9 cellular contexts compared by ENCODE assay signal in the genomic region with DNA sequence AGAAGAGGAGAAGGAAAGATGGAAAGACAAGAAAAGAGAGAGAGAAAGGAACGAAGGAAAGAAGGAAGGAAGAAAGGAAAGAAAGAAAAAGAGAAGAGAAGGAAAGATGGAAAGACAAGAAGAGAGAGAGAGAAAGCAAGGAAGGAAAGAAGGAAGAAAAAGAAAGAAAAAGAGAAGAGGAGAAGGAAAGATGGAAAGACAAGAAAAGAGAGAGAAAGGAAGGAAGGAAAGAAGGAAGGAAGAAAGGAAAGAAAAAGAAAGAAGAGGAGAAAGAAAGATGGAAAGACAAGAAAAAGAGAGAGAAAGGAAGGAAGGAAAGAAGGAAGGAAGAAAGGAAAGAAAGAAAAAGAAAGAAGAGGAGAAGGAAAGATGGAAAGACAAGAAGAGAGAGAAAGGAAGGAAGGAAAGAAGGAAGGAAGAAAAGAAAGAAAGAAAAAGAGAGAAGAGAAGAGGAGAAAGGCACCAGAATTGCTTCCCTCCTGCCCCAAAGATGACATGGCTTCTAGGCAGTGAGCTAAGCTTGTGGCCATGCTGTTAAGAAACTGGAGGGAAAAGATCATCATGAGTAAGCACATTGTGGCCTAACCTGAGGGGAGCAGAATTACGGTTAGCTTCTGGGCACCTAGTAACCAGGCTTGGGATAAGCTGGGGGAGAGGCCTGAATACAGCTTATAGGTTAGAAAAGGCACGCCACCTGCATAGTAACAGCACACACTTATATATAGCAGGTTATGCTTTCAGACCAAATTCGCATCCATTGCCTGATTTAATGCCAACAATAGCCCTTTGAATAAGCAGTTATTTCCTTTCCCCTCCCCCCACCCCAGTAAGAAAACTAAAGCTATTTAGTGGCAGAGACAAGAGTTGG. TPM values are rescaled to one million over a fixed set of nuclear protein-coding genes. Genes with fewer than 3 reads are reported as not detected.
A peak's percentile ranks its signal among the peaks of the same experiment; 100 is the strongest.
DNase-seq lines count a peak whose midpoint lies in the region; ATAC-seq, FAIRE-seq and TF ChIP-seq lines count a peak whose summit lies in the region.
"Had no signal": no experiment of that assay in that cellular context is flagged by ENCODE, and none has a peak within 500 bp of the region (broad histone marks: within the 10 kb centered on the region; RNA-seq: fewer than 3 reads in every experiment).

No MANE protein-coding gene starts in this region.

- intact Hi-C loops in lower leg skin (cut with DNase I; ENCODE audit: low total_unique reads) = no loop called here
- intact Hi-C loops in left colon (cut with DNase I, micrococcal nuclease) = no loop called here

- TF ChIP-seq CTCF in A549 (IDR thresholded peaks at IDR 0.05) = no peak
- TF ChIP-seq CTCF in tibial nerve (IDR thresholded peaks at IDR 0.05) = no peak
- no peak for TF ChIP-seq CTCF in lower leg skin (IDR thresholded peaks at IDR 0.05)

- peak in 1 of 2 experiments; percentile 75 for DNase-seq in A549 (ENCODE audit: low read depth in 1 of 2, low spot score in 1 of 2)
- DNase-seq in H4 (ENCODE audit: low spot score) = peak; percentile 86
- DNase-seq in SK-N-MC (ENCODE audit: low read depth, low spot score) = no peak
- DNase-seq in tibial nerve (ENCODE audit: low spot score in 2 of 2) = no peak
- no peak for DNase-seq in lower leg skin (ENCODE audit: low spot score in 2 of 2)
- DNase-seq in left colon = no peak

- no peak overlapping the region for H3K9ac ChIP-seq in SK-N-MC (ENCODE audit: insufficient read length)

- CTCF ChIA-PET in A549 (lab: Yijun Ruan, JAX) = interaction anchor here (0.8 to 1.3 kb wide), 3 partner anchors 39 to 128 kb away, joined by 3 to 5 read pairs (median 3); no protein-coding TSS in a partner anchor

- ATAC-seq in A549 (peak in 1 of 2 experiments; percentile 39; a peak in 3 of 6 replicates), left colon (no peak), GM19463 (IDR thresholded peaks at IDR 0.05; ENCODE audit: unreplicated experiment) (no peak)

- H3K9me3 ChIP-seq in A549 (no peaks in the 10 kb centered on the region), SK-N-MC (ENCODE audit: low read depth, low read length) (no peaks in the 10 kb centered on the region), esophagus (ENCODE audit: control insufficient read depth in 2 of 2, insufficient read depth in 1 of 2, low read depth in 1 of 2, low read length in 1 of 2) (no peaks in the 10 kb centered on the region), tibial nerve (no peaks in the 10 kb centered on the region)

- POLR2A ChIA-PET in A549 (lab: Yijun Ruan, JAX) = interaction anchor here (1.2 kb wide), 1 partner anchor 49 kb away, joined by 5 read pairs; the partner anchor contains the start of gene DCPS

- no peak for TF ChIP-seq RAD21 in A549 (conservative IDR thresholded peaks at IDR 0.05 in 1 of 2, IDR thresholded peaks at IDR 0.05 in 1 of 2)

- H3K4me1 ChIP-seq in A549 (peaks cover 47% of the 10 kb centered on the region), esophagus (ENCODE audit: control insufficient read depth in 2 of 2, insufficient read depth in 2 of 2, low read length in 1 of 2) (peaks cover 7 to 8% of the 10 kb centered on the region in 2 donors), tibial nerve (peaks cover 0 to 83% (median 40%) of the 10 kb centered on the region in 4 donors)

- no peak overlapping the region for H3K4me3 ChIP-seq in A549
- H3K4me3 ChIP-seq in SK-N-MC = peak overlapping the region; percentile 60
- H3K4me3 ChIP-seq in esophagus (ENCODE audit: low read depth in 1 of 2, low read length in 2 of 2) = no peak overlapping the region
- no peak overlapping the region for H3K4me3 ChIP-seq in tibial nerve
- no peak overlapping the region for H3K4me3 ChIP-seq in lower leg skin (ENCODE audit: low read depth, poor library complexity, severe bottlenecking)

- H3K27ac ChIP-seq in A549 (peak overlapping the region; percentile 98), SK-N-MC (peak overlapping the region; percentile 33; the same call in 1 of the 2 replicates), esophagus (ENCODE audit: low read depth in 2 of 2, low read length in 1 of 2) (peak overlapping the region; percentile 15 to 17), tibial nerve (peak overlapping the region in 3 of 4 donors; percentile 2 to 58 (median 25))

- peak overlapping the region; percentile 94 for H3K4me2 ChIP-seq in A549

- TF ChIP-seq EP300 in A549 (IDR thresholded peaks at IDR 0.05) (no peak), tibial nerve (IDR thresholded peaks at IDR 0.05) (no peak)

- no peak for FAIRE-seq in A549 (lab: Jason Lieb, UNC)
- FAIRE-seq: colon had no signal

- WGBS in A549 (ENCODE audit: missing lambda C conversion rate) = 49% methylated on average over 4 of the region's 4 CpGs
- 69 to 71% methylated on average over 4 of the region's 4 CpGs for WGBS in esophagus, 2 donors
- 59 to 70% methylated on average over 4 of the region's 4 CpGs for WGBS in tibial nerve, 2 donors
- 79% methylated on average over 4 of the region's 4 CpGs for WGBS in lower leg skin, 2 donors

- H3K27me3 ChIP-seq in esophagus (ENCODE audit: control insufficient read depth in 1 of 2, insufficient read depth in 2 of 2, low read length in 2 of 2) = no peaks in the 10 kb centered on the region
- H3K27me3 ChIP-seq in tibial nerve = no peaks in the 10 kb centered on the region

- no peak for TF ChIP-seq POLR2A in A549 (IDR thresholded peaks at IDR 0.05; ENCODE audit: low read length)
- TF ChIP-seq POLR2A in tibial nerve (IDR thresholded peaks at IDR 0.05) = no peak
- no peak for TF ChIP-seq POLR2A in lower leg skin (IDR thresholded peaks at IDR 0.05)

- H3K36me3 ChIP-seq in SK-N-MC (ENCODE audit: insufficient read depth, low read length) (peaks cover 22% of the 10 kb centered on the region), esophagus (ENCODE audit: control insufficient read depth in 2 of 2, insufficient read depth in 2 of 2, low read length in 1 of 2) (no peaks in the 10 kb centered on the region), tibial nerve (peaks cover 0 to 3% (median 0%) of the 10 kb centered on the region in 3 donors)

TF ChIP-seq in A549, 52 proteins besides CTCF, POLR2A, EP300 and RAD21 (continues in another document):
- peak; percentile 29; the same call in 1 of the 2 replicates for TF ChIP-seq ZNF302 (CRISPR knock-in tag; IDR thresholded peaks at IDR 0.05)
- TF ChIP-seq HDAC2 (IDR thresholded peaks at IDR 0.05) = no peak
- no peak for TF ChIP-seq RARB (CRISPR knock-in tag; IDR thresholded peaks at IDR 0.05)
- TF ChIP-seq JUN (IDR thresholded peaks at IDR 0.05) = no peak
- no peak for TF ChIP-seq RNF2 (IDR thresholded peaks at IDR 0.05; ENCODE audit: borderline replicate concordance, low read depth)
- TF ChIP-seq MAZ (IDR thresholded peaks at IDR 0.05; ENCODE audit: borderline replicate concordance, low read depth, low read length) = no peak
- TF ChIP-seq SREBF2 (IDR thresholded peaks at IDR 0.05) = no peak
- no peak for TF ChIP-seq PBX3 (IDR thresholded peaks at IDR 0.05)

RNA-seq across cellular contexts. Expression of gene ST3GAL4, which starts 2.3 kb away (rescaled TPM):
- polyA plus RNA-seq in A549 (2011; rRNA removed) = 11.9 and 17.3 TPM in 2 replicates
- 25.4 and 31.5 TPM in 2 replicates for polyA plus RNA-seq in A549 (2012; cell fraction: cytosol; rRNA removed)
- polyA plus RNA-seq in A549 (2012; cell fraction: nucleus; rRNA removed) = 28.4 and 28.9 TPM in 2 replicates
- polyA plus RNA-seq in A549 (2017; fragmentation: RNase III; extraction: RNeasy Plus Mini Kit Qiagen cat#74134 plus additional on column Dnase treatment) = 16.5 to 19.7 TPM (median 17.5 TPM) in 3 replicates
- 17.9 and 19.2 TPM in 2 replicates for polyA minus RNA-seq in A549 (2011; rRNA and poly(A)+ RNA removed)
- 49.8 and 55.9 TPM in 2 replicates for total RNA-seq in H4 (2014; rRNA removed; shearing (Covaris generic))
- polyA plus RNA-seq in esophagus = 100 to 1,000 TPM in 1 of 2 donors, 10 to 100 TPM in 1; 78.9 to 107 TPM
- total RNA-seq in tibial nerve = 100 to 1,000 TPM in 2 of 4 donors, 10 to 100 TPM in 2; 68.1 to 162 (median 122) TPM
- 10 to 100 TPM; 12.6 to 27.0 (median 17.1) TPM for total RNA-seq in lower leg skin
- total RNA-seq in left colon = 100 to 1,000 TPM; 181 to 536 TPM

RNA-seq across cellular contexts. Expression of gene DCPS, which starts 49.3 kb away (rescaled TPM):
- polyA plus RNA-seq in A549 (2011; rRNA removed) (21.3 and 23.0 TPM in 2 replicates), A549 (2017; fragmentation: RNase III; extraction: RNeasy Plus Mini Kit Qiagen cat#74134 plus additional on column Dnase treatment) (17.0 to 17.9 TPM (median 17.8 TPM) in 3 replicates), esophagus (10 to 100 TPM; 15.9 to 18.9 TPM)
- polyA plus RNA-seq in A549 (2012; cell fraction: cytosol; rRNA removed) = 40.2 and 41.6 TPM in 2 replicates
- 33.1 and 39.1 TPM in 2 replicates for polyA plus RNA-seq in A549 (2012; cell fraction: nucleus; rRNA removed)
- 15.8 and 17.7 TPM in 2 replicates for polyA minus RNA-seq in A549 (2011; rRNA and poly(A)+ RNA removed)
- total RNA-seq in H4 (2014; rRNA removed; shearing (Covaris generic)) = 25.9 and 36.9 TPM in 2 replicates
- total RNA-seq in tibial nerve (10 to 100 TPM in 2 of 4 donors, 1 to 10 TPM in 2; 7.1 to 16.4 (median 11.9) TPM), lower leg skin (10 to 100 TPM; 15.1 to 23.4 (median 16.7) TPM), left colon (10 to 100 TPM; 10.9 to 21.9 TPM)

Comparison
In these comparisons a context has a peak if more than half of its experiments do, and no peak if none do; other contexts are left out.
1. H3K27ac ChIP-seq: peak in every context shown above with its lines; median percentile 98 in A549; 33 in SK-N-MC; 25 in tibial nerve; 16 in esophagus.